Comparison of ENCODE assay signal across 1 cellular context in genomic region chr9:118669986-118670385, GRCh38.
TF ChIP-seq lines count a peak whose summit lies in the region.

No MANE protein-coding gene starts in this region.

TF ChIP-seq in GM23338, 12 proteins besides CTCF, POLR2A, EP300 and RAD21 (continued from another document):
- TF ChIP-seq JUNB (IDR thresholded peaks at IDR 0.05; ENCODE audit: unreplicated experiment) (no peak), REST (IDR thresholded peaks at IDR 0.05; ENCODE audit: unreplicated experiment) (no peak), STAT1 (IDR thresholded peaks at IDR 0.05; ENCODE audit: unreplicated experiment) (no peak), ZNF331 (CRISPR knock-in tag; IDR thresholded peaks at IDR 0.05; ENCODE audit: low read depth) (no peak), EZH2phosphoT487 (IDR thresholded peaks at IDR 0.05; ENCODE audit: unreplicated experiment) (no peak), CREB1 (CRISPR knock-in tag; IDR thresholded peaks at IDR 0.05; ENCODE audit: low read depth) (no peak)
